ENCODE assay signal across 1 cellular context in genomic region chr10:32984003-32984600, GRCh38.
TF ChIP-seq lines count a peak whose summit lies in the region.

No MANE protein-coding gene starts in this region.

TF ChIP-seq in HCT116, 20 proteins besides CTCF, POLR2A, EP300 and RAD21 (continued from another document):
- no peak for TF ChIP-seq ZBTB33 (IDR thresholded peaks at IDR 0.05; ENCODE audit: extremely low read depth, insufficient replicate concordance, low read length)
- no peak for TF ChIP-seq POLR2AphosphoS5 (IDR thresholded peaks at IDR 0.05; ENCODE audit: low read depth, low read length)
- no peak for TF ChIP-seq SP1 (IDR thresholded peaks at IDR 0.05; ENCODE audit: low read depth)
- no peak for TF ChIP-seq SIN3A (IDR thresholded peaks at IDR 0.05; ENCODE audit: low read depth)
- no peak for TF ChIP-seq EGR1 (IDR thresholded peaks at IDR 0.05; ENCODE audit: low read depth)
- no peak for TF ChIP-seq SRF (IDR thresholded peaks at IDR 0.05; ENCODE audit: low read depth)
- no peak for TF ChIP-seq EZH2phosphoT487 (IDR thresholded peaks at IDR 0.05; ENCODE audit: borderline replicate concordance)
- no peak for TF ChIP-seq ZFX (IDR thresholded peaks at IDR 0.05)
- TF ChIP-seq, protein P1, sequence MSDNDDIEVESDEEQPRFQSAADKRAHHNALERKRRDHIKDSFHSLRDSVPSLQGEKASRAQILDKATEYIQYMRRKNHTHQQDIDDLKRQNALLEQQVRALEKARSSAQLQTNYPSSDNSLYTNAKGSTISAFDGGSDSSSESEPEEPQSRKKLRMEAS (IDR thresholded peaks at IDR 0.05), result no peak
TF ChIP-seq in HCT116: peak in this region for 0.
